In the genomic region with DNA sequence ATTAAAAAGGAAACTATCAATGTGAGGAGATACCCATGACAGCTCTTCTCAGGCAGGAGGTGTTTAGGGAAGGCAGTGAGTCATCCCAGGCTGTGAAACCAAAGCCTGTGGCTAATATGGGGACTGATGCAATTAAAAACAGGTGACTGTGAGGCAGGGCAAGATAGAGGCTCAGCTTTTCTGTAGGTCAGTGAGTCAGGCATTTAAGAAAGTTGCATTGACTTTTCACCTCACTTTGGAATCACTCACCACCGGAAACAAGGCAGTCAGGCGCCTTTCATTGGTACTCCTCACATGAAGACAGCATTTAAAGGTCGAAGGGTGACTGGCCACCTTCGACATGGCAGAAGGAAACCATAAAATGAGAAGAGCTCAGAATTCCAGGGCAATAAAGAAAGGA, we compare ENCODE assay signal across 1 cellular context.
A peak's percentile ranks its signal among the peaks of the same experiment; 100 is the strongest.
TF ChIP-seq lines count a peak whose summit lies in the region.

No MANE protein-coding gene starts in this region.

TF ChIP-seq in K562, 482 proteins besides CTCF, POLR2A, EP300 and RAD21 (continued from another document and continues in another):
- TF ChIP-seq TBP (optimal IDR thresholded peaks at IDR 0.05; ENCODE audit: low read depth, low read length) = no peak
- no peak for TF ChIP-seq PTBP1 (IDR thresholded peaks at IDR 0.05; ENCODE audit: low read depth, low read length)
- TF ChIP-seq JUN (IDR thresholded peaks at IDR 0.05; ENCODE audit: borderline replicate concordance, low read depth, low read length) = peak; percentile 83
- no peak for TF ChIP-seq JUN (CRISPR knock-in tag; IDR thresholded peaks at IDR 0.05; ENCODE audit: borderline replicate concordance)
- no peak for TF ChIP-seq KDM4B (IDR thresholded peaks at IDR 0.05; ENCODE audit: borderline replicate concordance in 2 of 2, low read depth in 1 of 2)
- TF ChIP-seq PCBP1 (IDR thresholded peaks at IDR 0.05; ENCODE audit: low read depth, low read length, poor library complexity, severe bottlenecking) = no peak
- TF ChIP-seq RBM14 (IDR thresholded peaks at IDR 0.05; ENCODE audit: borderline replicate concordance, insufficient read depth, low read depth, low read length) = no peak
- no peak for TF ChIP-seq CBX3 (IDR thresholded peaks at IDR 0.05; ENCODE audit: borderline replicate concordance in 1 of 2, low read length in 2 of 2)
- TF ChIP-seq, protein P1, sequence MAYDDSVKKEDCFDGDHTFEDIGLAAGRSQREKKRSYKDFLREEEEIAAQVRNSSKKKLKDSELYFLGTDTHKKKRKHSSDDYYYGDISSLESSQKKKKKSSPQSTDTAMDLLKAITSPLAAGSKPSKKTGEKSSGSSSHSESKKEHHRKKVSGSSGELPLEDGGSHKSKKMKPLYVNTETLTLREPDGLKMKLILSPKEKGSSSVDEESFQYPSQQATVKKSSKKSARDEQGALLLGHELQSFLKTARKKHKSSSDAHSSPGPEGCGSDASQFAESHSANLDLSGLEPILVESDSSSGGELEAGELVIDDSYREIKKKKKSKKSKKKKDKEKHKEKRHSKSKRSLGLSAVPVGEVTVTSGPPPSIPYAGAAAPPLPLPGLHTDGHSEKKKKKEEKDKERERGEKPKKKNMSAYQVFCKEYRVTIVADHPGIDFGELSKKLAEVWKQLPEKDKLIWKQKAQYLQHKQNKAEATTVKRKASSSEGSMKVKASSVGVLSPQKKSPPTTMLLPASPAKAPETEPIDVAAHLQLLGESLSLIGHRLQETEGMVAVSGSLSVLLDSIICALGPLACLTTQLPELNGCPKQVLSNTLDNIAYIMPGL (CRISPR knock-in tag; IDR thresholded peaks at IDR 0.05) = no peak
- TF ChIP-seq ZNF175 (CRISPR knock-in tag; IDR thresholded peaks at IDR 0.05; ENCODE audit: low read depth) = no peak
- TF ChIP-seq MYNN (IDR thresholded peaks at IDR 0.05) = no peak
- no peak for TF ChIP-seq MYNN (CRISPR knock-in tag; IDR thresholded peaks at IDR 0.05)
- TF ChIP-seq, protein P2, sequence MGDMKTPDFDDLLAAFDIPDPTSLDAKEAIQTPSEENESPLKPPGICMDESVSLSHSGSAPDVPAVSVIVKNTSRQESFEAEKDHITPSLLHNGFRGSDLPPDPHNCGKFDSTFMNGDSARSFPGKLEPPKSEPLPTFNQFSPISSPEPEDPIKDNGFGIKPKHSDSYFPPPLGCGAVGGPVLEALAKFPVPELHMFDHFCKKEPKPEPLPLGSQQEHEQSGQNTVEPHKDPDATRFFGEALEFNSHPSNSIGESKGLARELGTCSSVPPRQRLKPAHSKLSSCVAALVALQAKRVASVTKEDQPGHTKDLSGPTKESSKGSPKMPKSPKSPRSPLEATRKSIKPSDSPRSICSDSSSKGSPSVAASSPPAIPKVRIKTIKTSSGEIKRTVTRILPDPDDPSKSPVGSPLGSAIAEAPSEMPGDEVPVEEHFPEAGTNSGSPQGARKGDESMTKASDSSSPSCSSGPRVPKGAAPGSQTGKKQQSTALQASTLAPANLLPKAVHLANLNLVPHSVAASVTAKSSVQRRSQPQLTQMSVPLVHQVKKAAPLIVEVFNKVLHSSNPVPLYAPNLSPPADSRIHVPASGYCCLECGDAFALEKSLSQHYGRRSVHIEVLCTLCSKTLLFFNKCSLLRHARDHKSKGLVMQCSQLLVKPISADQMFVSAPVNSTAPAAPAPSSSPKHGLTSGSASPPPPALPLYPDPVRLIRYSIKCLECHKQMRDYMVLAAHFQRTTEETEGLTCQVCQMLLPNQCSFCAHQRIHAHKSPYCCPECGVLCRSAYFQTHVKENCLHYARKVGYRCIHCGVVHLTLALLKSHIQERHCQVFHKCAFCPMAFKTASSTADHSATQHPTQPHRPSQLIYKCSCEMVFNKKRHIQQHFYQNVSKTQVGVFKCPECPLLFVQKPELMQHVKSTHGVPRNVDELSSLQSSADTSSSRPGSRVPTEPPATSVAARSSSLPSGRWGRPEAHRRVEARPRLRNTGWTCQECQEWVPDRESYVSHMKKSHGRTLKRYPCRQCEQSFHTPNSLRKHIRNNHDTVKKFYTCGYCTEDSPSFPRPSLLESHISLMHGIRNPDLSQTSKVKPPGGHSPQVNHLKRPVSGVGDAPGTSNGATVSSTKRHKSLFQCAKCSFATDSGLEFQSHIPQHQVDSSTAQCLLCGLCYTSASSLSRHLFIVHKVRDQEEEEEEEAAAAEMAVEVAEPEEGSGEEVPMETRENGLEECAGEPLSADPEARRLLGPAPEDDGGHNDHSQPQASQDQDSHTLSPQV (IDR thresholded peaks at IDR 0.05) = no peak
- no peak for TF ChIP-seq ZNF778 (CRISPR knock-in tag; IDR thresholded peaks at IDR 0.05)
- TF ChIP-seq POLR2G (IDR thresholded peaks at IDR 0.05; ENCODE audit: low read depth, low read length) = no peak
- no peak for TF ChIP-seq MCM7 (IDR thresholded peaks at IDR 0.05)
- TF ChIP-seq, protein P3, sequence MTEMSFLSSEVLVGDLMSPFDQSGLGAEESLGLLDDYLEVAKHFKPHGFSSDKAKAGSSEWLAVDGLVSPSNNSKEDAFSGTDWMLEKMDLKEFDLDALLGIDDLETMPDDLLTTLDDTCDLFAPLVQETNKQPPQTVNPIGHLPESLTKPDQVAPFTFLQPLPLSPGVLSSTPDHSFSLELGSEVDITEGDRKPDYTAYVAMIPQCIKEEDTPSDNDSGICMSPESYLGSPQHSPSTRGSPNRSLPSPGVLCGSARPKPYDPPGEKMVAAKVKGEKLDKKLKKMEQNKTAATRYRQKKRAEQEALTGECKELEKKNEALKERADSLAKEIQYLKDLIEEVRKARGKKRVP (CRISPR knock-in tag; IDR thresholded peaks at IDR 0.05) = peak; percentile 63; the same call in 1 of the 2 replicates
- TF ChIP-seq SMARCE1 (IDR thresholded peaks at IDR 0.05) = peak; percentile 23; the same call in 1 of the 2 replicates
- TF ChIP-seq TRIM24 (IDR thresholded peaks at IDR 0.05) = peak in 1 of 2 experiments; percentile 53; a peak in 1 of 4 replicates
- TF ChIP-seq SREBF1 (IDR thresholded peaks at IDR 0.05; ENCODE audit: borderline replicate concordance, low read depth, low read length) = no peak
- peak; percentile 52; the same call in 1 of the 2 replicates for TF ChIP-seq TEAD4 (IDR thresholded peaks at IDR 0.05; ENCODE audit: low read length)
- no peak for TF ChIP-seq TEAD4 (CRISPR knock-in tag; IDR thresholded peaks at IDR 0.05; ENCODE audit: borderline replicate concordance)
- TF ChIP-seq, protein P4, sequence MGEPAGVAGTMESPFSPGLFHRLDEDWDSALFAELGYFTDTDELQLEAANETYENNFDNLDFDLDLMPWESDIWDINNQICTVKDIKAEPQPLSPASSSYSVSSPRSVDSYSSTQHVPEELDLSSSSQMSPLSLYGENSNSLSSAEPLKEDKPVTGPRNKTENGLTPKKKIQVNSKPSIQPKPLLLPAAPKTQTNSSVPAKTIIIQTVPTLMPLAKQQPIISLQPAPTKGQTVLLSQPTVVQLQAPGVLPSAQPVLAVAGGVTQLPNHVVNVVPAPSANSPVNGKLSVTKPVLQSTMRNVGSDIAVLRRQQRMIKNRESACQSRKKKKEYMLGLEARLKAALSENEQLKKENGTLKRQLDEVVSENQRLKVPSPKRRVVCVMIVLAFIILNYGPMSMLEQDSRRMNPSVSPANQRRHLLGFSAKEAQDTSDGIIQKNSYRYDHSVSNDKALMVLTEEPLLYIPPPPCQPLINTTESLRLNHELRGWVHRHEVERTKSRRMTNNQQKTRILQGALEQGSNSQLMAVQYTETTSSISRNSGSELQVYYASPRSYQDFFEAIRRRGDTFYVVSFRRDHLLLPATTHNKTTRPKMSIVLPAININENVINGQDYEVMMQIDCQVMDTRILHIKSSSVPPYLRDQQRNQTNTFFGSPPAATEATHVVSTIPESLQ (CRISPR knock-in tag; IDR thresholded peaks at IDR 0.05) = no peak
- TF ChIP-seq ARID1B (IDR thresholded peaks at IDR 0.05) = peak; percentile 51; the same call in 1 of the 2 replicates
- TF ChIP-seq, protein P5, sequence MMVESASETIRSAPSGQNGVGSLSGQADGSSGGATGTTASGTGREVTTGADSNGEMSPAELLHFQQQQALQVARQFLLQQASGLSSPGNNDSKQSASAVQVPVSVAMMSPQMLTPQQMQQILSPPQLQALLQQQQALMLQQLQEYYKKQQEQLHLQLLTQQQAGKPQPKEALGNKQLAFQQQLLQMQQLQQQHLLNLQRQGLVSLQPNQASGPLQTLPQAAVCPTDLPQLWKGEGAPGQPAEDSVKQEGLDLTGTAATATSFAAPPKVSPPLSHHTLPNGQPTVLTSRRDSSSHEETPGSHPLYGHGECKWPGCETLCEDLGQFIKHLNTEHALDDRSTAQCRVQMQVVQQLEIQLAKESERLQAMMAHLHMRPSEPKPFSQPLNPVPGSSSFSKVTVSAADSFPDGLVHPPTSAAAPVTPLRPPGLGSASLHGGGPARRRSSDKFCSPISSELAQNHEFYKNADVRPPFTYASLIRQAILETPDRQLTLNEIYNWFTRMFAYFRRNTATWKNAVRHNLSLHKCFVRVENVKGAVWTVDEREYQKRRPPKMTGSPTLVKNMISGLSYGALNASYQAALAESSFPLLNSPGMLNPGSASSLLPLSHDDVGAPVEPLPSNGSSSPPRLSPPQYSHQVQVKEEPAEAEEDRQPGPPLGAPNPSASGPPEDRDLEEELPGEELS (CRISPR knock-in tag; IDR thresholded peaks at IDR 0.05; ENCODE audit: borderline replicate concordance) = no peak
- no peak for TF ChIP-seq ARHGAP35 (IDR thresholded peaks at IDR 0.05; ENCODE audit: partially characterized antibody)
- TF ChIP-seq SMARCC2 (IDR thresholded peaks at IDR 0.05; ENCODE audit: low read depth) = no peak
- no peak for TF ChIP-seq TCFL5 (CRISPR knock-in tag; conservative IDR thresholded peaks at IDR 0.05)
- no peak for TF ChIP-seq RBM22 (IDR thresholded peaks at IDR 0.05; ENCODE audit: low read depth, low read length, poor library complexity, severe bottlenecking)
- TF ChIP-seq CEBPB (tag; IDR thresholded peaks at IDR 0.05) = peak; percentile 32; the same call in 1 of the 2 replicates
- TF ChIP-seq L3MBTL2 (IDR thresholded peaks at IDR 0.05) = peak; percentile 12; the same call in 1 of the 2 replicates
- no peak for TF ChIP-seq ZNF431 (CRISPR knock-in tag; IDR thresholded peaks at IDR 0.05)
- no peak for TF ChIP-seq GATAD2A (IDR thresholded peaks at IDR 0.05)
- no peak for TF ChIP-seq MTF1 (CRISPR knock-in tag; IDR thresholded peaks at IDR 0.05; ENCODE audit: borderline replicate concordance)
- no peak for TF ChIP-seq SRF (CRISPR knock-in tag; IDR thresholded peaks at IDR 0.05)
- no peak for TF ChIP-seq MBD2 (IDR thresholded peaks at IDR 0.05; ENCODE audit: borderline replicate concordance, low read depth)
- peak; percentile 76 for TF ChIP-seq GABPA (tag; conservative IDR thresholded peaks at IDR 0.05; ENCODE audit: low read depth)
- peak; percentile 15; the same call in 1 of the 2 replicates for TF ChIP-seq SMARCA4 (IDR thresholded peaks at IDR 0.05)
- TF ChIP-seq, protein P6, sequence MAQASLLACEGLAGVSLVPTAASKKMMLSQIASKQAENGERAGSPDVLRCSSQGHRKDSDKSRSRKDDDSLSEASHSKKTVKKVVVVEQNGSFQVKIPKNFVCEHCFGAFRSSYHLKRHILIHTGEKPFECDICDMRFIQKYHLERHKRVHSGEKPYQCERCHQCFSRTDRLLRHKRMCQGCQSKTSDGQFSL (CRISPR knock-in tag; IDR thresholded peaks at IDR 0.05) = no peak
- TF ChIP-seq, protein P6 (tag; IDR thresholded peaks at IDR 0.05) = no peak
- peak; percentile 75 for TF ChIP-seq ZNF589 (CRISPR knock-in tag; IDR thresholded peaks at IDR 0.05; ENCODE audit: low read depth)
- TF ChIP-seq, protein P7, sequence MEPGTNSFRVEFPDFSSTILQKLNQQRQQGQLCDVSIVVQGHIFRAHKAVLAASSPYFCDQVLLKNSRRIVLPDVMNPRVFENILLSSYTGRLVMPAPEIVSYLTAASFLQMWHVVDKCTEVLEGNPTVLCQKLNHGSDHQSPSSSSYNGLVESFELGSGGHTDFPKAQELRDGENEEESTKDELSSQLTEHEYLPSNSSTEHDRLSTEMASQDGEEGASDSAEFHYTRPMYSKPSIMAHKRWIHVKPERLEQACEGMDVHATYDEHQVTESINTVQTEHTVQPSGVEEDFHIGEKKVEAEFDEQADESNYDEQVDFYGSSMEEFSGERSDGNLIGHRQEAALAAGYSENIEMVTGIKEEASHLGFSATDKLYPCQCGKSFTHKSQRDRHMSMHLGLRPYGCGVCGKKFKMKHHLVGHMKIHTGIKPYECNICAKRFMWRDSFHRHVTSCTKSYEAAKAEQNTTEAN (CRISPR knock-in tag; IDR thresholded peaks at IDR 0.05) = no peak
- no peak for TF ChIP-seq PRPF4 (IDR thresholded peaks at IDR 0.05; ENCODE audit: insufficient read depth, low read depth, low read length, poor library complexity, severe bottlenecking)
- no peak for TF ChIP-seq CREBBP (IDR thresholded peaks at IDR 0.05; ENCODE audit: low read depth, low read length)
- peak; percentile 17; the same call in 1 of the 2 replicates for TF ChIP-seq CBFA2T2 (conservative IDR thresholded peaks at IDR 0.05)
- TF ChIP-seq NR2C2 (CRISPR knock-in tag; IDR thresholded peaks at IDR 0.05) = no peak
- peak; percentile 84; the same call in 1 of the 2 replicates for TF ChIP-seq NR2C2 (tag; IDR thresholded peaks at IDR 0.05)
- TF ChIP-seq CEBPG (CRISPR knock-in tag; IDR thresholded peaks at IDR 0.05) = no peak
- TF ChIP-seq CEBPG (tag; conservative IDR thresholded peaks at IDR 0.05 in 1 of 2, IDR thresholded peaks at IDR 0.05 in 1 of 2) = peak; percentile 43 to 76; a peak in 3 of 4 replicates
- TF ChIP-seq, protein P8, sequence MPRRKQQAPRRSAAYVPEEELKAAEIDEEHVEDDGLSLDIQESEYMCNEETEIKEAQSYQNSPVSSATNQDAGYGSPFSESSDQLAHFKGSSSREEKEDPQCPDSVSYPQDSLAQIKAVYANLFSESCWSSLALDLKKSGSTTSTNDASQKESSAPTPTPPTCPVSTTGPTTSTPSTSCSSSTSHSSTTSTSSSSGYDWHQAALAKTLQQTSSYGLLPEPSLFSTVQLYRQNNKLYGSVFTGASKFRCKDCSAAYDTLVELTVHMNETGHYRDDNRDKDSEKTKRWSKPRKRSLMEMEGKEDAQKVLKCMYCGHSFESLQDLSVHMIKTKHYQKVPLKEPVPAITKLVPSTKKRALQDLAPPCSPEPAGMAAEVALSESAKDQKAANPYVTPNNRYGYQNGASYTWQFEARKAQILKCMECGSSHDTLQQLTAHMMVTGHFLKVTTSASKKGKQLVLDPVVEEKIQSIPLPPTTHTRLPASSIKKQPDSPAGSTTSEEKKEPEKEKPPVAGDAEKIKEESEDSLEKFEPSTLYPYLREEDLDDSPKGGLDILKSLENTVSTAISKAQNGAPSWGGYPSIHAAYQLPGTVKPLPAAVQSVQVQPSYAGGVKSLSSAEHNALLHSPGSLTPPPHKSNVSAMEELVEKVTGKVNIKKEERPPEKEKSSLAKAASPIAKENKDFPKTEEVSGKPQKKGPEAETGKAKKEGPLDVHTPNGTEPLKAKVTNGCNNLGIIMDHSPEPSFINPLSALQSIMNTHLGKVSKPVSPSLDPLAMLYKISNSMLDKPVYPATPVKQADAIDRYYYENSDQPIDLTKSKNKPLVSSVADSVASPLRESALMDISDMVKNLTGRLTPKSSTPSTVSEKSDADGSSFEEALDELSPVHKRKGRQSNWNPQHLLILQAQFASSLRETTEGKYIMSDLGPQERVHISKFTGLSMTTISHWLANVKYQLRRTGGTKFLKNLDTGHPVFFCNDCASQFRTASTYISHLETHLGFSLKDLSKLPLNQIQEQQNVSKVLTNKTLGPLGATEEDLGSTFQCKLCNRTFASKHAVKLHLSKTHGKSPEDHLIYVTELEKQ (CRISPR knock-in tag; IDR thresholded peaks at IDR 0.05) = no peak
- TF ChIP-seq TAF9B (IDR thresholded peaks at IDR 0.05; ENCODE audit: partially characterized antibody) = no peak
- no peak for TF ChIP-seq HMG20B (CRISPR knock-in tag; IDR thresholded peaks at IDR 0.05)
- TF ChIP-seq XRCC3 (IDR thresholded peaks at IDR 0.05) = no peak
- peak; percentile 34 for TF ChIP-seq CBFA2T3 (IDR thresholded peaks at IDR 0.05)
